1 cellular context compared by ENCODE assay signal in the genomic region with DNA sequence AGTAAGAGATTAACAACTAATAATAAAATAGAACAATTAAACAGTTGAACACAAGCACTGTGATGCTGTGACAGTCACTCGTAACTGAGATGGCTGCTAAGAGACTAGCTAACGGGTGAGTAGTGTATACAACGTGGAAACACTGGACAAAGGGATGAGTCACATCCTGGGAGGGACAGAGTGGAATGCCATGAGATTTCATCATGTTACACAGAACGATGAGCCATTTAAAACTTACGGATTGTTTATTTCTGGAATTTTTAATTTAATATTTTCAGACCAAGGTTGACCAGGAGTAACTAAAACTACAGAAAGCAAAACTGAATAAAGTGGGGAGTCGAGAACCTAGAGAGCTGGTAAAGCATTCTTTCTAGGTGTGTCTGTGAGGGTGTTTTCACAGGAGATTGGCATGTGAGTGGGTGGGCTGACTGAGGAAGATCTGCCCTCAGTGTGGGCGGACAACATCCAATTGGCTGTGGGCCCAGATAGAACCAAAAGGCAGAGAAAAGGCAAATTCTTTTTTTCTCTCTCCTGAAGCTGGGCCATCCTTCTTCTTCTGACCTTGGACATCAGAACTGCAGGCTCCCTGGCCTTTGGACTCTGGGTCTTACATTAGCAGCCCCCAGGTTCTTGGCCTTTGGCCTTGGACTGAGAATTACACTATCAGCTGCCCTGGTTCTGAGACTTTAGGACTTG.
TF ChIP-seq lines count a peak whose summit lies in the region.

No MANE protein-coding gene starts in this region.

TF ChIP-seq in HepG2, 621 proteins besides CTCF, POLR2A, EP300 and RAD21 (continued from another document and continues in another):
- TF ChIP-seq, protein P1, sequence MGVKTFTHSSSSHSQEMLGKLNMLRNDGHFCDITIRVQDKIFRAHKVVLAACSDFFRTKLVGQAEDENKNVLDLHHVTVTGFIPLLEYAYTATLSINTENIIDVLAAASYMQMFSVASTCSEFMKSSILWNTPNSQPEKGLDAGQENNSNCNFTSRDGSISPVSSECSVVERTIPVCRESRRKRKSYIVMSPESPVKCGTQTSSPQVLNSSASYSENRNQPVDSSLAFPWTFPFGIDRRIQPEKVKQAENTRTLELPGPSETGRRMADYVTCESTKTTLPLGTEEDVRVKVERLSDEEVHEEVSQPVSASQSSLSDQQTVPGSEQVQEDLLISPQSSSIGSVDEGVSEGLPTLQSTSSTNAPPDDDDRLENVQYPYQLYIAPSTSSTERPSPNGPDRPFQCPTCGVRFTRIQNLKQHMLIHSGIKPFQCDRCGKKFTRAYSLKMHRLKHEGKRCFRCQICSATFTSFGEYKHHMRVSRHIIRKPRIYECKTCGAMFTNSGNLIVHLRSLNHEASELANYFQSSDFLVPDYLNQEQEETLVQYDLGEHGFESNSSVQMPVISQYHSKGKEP (CRISPR knock-in tag; IDR thresholded peaks at IDR 0.05) = no peak
- TF ChIP-seq ATRX (CRISPR knock-in tag; IDR thresholded peaks at IDR 0.05; ENCODE audit: borderline replicate concordance) (no peak), ETV5 (CRISPR knock-in tag; IDR thresholded peaks at IDR 0.05; ENCODE audit: borderline replicate concordance) (peak; percentile 99), NR2F1 (CRISPR knock-in tag; IDR thresholded peaks at IDR 0.05) (peak; percentile 78 to 85), ZNF10 (CRISPR knock-in tag; IDR thresholded peaks at IDR 0.05; ENCODE audit: borderline replicate concordance, low read depth) (no peak), ZNF432 (CRISPR knock-in tag; IDR thresholded peaks at IDR 0.05; ENCODE audit: borderline replicate concordance) (no peak), TAF1 (CRISPR knock-in tag; IDR thresholded peaks at IDR 0.05) (peak; percentile 34; the same call in 1 of the 2 replicates), ZNF644 (CRISPR knock-in tag; IDR thresholded peaks at IDR 0.05; ENCODE audit: low read depth) (peak; percentile 40), SALL1 (CRISPR knock-in tag; IDR thresholded peaks at IDR 0.05) (peak; percentile 79), SP140L (CRISPR knock-in tag; IDR thresholded peaks at IDR 0.05; ENCODE audit: borderline replicate concordance) (0 out of 2 replicates have a peak, but pooled peaks have one; percentile 67), ZBTB38 (CRISPR knock-in tag; IDR thresholded peaks at IDR 0.05) (no peak), RORA (CRISPR knock-in tag; IDR thresholded peaks at IDR 0.05) (no peak), ZFP36L2 (CRISPR knock-in tag; IDR thresholded peaks at IDR 0.05) (no peak), SMARCC2 (IDR thresholded peaks at IDR 0.05) (peak; percentile 25; the same call in 1 of the 2 replicates), HNF4G (IDR thresholded peaks at IDR 0.05; ENCODE audit: borderline replicate concordance, low read depth, low read length) (peak; percentile 84), HNF4G (CRISPR knock-in tag; IDR thresholded peaks at IDR 0.05; ENCODE audit: borderline replicate concordance, low read depth) (0 out of 2 replicates have a peak, but pooled peaks have one; percentile 54), ATF7 (IDR thresholded peaks at IDR 0.05) (peak; percentile 57), ATF7 (CRISPR knock-in tag; IDR thresholded peaks at IDR 0.05) (no peak), EHMT2 (IDR thresholded peaks at IDR 0.05; ENCODE audit: borderline replicate concordance, low read depth, low read length) (peak; percentile 60; the same call in 1 of the 2 replicates), GATAD1 (CRISPR knock-in tag; IDR thresholded peaks at IDR 0.05) (peak; percentile 49), ZFP1 (CRISPR knock-in tag; IDR thresholded peaks at IDR 0.05) (0 out of 2 replicates have a peak, but pooled peaks have one; percentile 40), BCL6 (CRISPR knock-in tag; IDR thresholded peaks at IDR 0.05) (peak; percentile 73), TCF7 (IDR thresholded peaks at IDR 0.05; ENCODE audit: low read depth) (peak; percentile 36; the same call in 1 of the 2 replicates), GATAD2A (CRISPR knock-in tag; IDR thresholded peaks at IDR 0.05) (peak; percentile 93), FOXK2 (IDR thresholded peaks at IDR 0.05) (peak; percentile 45; the same call in 1 of the 2 replicates), FOXA1 (IDR thresholded peaks at IDR 0.05) (0 out of 2 replicates have a peak, but pooled peaks have one; percentile 7), FOXA1 (CRISPR knock-in tag; IDR thresholded peaks at IDR 0.05) (peak; percentile 74), NRL (CRISPR knock-in tag; IDR thresholded peaks at IDR 0.05; ENCODE audit: borderline replicate concordance) (no peak)
- TF ChIP-seq, protein P2, sequence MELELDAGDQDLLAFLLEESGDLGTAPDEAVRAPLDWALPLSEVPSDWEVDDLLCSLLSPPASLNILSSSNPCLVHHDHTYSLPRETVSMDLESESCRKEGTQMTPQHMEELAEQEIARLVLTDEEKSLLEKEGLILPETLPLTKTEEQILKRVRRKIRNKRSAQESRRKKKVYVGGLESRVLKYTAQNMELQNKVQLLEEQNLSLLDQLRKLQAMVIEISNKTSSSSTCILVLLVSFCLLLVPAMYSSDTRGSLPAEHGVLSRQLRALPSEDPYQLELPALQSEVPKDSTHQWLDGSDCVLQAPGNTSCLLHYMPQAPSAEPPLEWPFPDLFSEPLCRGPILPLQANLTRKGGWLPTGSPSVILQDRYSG (CRISPR knock-in tag; IDR thresholded peaks at IDR 0.05) = no peak
- TF ChIP-seq, protein P3, sequence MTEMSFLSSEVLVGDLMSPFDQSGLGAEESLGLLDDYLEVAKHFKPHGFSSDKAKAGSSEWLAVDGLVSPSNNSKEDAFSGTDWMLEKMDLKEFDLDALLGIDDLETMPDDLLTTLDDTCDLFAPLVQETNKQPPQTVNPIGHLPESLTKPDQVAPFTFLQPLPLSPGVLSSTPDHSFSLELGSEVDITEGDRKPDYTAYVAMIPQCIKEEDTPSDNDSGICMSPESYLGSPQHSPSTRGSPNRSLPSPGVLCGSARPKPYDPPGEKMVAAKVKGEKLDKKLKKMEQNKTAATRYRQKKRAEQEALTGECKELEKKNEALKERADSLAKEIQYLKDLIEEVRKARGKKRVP (CRISPR knock-in tag; IDR thresholded peaks at IDR 0.05) = peak in 1 of 2 experiments; percentile 97; a peak in 2 of 4 replicates
- TF ChIP-seq, protein P4, sequence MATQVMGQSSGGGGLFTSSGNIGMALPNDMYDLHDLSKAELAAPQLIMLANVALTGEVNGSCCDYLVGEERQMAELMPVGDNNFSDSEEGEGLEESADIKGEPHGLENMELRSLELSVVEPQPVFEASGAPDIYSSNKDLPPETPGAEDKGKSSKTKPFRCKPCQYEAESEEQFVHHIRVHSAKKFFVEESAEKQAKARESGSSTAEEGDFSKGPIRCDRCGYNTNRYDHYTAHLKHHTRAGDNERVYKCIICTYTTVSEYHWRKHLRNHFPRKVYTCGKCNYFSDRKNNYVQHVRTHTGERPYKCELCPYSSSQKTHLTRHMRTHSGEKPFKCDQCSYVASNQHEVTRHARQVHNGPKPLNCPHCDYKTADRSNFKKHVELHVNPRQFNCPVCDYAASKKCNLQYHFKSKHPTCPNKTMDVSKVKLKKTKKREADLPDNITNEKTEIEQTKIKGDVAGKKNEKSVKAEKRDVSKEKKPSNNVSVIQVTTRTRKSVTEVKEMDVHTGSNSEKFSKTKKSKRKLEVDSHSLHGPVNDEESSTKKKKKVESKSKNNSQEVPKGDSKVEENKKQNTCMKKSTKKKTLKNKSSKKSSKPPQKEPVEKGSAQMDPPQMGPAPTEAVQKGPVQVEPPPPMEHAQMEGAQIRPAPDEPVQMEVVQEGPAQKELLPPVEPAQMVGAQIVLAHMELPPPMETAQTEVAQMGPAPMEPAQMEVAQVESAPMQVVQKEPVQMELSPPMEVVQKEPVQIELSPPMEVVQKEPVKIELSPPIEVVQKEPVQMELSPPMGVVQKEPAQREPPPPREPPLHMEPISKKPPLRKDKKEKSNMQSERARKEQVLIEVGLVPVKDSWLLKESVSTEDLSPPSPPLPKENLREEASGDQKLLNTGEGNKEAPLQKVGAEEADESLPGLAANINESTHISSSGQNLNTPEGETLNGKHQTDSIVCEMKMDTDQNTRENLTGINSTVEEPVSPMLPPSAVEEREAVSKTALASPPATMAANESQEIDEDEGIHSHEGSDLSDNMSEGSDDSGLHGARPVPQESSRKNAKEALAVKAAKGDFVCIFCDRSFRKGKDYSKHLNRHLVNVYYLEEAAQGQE (IDR thresholded peaks at IDR 0.05; ENCODE audit: borderline replicate concordance in 1 of 2, low read depth in 1 of 2, low read length in 2 of 2) = no peak
- TF ChIP-seq, protein P5, sequence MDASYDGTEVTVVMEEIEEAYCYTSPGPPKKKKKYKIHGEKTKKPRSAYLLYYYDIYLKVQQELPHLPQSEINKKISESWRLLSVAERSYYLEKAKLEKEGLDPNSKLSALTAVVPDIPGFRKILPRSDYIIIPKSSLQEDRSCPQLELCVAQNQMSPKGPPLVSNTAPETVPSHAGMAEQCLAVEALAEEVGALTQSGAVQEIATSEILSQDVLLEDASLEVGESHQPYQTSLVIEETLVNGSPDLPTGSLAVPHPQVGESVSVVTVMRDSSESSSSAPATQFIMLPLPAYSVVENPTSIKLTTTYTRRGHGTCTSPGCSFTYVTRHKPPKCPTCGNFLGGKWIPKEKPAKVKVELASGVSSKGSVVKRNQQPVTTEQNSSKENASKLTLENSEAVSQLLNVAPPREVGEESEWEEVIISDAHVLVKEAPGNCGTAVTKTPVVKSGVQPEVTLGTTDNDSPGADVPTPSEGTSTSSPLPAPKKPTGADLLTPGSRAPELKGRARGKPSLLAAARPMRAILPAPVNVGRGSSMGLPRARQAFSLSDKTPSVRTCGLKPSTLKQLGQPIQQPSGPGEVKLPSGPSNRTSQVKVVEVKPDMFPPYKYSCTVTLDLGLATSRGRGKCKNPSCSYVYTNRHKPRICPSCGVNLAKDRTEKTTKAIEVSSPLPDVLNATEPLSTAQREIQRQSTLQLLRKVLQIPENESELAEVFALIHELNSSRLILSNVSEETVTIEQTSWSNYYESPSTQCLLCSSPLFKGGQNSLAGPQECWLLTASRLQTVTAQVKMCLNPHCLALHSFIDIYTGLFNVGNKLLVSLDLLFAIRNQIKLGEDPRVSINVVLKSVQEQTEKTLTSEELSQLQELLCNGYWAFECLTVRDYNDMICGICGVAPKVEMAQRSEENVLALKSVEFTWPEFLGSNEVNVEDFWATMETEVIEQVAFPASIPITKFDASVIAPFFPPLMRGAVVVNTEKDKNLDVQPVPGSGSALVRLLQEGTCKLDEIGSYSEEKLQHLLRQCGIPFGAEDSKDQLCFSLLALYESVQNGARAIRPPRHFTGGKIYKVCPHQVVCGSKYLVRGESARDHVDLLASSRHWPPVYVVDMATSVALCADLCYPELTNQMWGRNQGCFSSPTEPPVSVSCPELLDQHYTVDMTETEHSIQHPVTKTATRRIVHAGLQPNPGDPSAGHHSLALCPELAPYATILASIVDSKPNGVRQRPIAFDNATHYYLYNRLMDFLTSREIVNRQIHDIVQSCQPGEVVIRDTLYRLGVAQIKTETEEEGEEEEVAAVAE (CRISPR knock-in tag; IDR thresholded peaks at IDR 0.05; ENCODE audit: borderline replicate concordance) = peak; percentile 18; the same call in 1 of the 2 replicates
- TF ChIP-seq, protein P6, sequence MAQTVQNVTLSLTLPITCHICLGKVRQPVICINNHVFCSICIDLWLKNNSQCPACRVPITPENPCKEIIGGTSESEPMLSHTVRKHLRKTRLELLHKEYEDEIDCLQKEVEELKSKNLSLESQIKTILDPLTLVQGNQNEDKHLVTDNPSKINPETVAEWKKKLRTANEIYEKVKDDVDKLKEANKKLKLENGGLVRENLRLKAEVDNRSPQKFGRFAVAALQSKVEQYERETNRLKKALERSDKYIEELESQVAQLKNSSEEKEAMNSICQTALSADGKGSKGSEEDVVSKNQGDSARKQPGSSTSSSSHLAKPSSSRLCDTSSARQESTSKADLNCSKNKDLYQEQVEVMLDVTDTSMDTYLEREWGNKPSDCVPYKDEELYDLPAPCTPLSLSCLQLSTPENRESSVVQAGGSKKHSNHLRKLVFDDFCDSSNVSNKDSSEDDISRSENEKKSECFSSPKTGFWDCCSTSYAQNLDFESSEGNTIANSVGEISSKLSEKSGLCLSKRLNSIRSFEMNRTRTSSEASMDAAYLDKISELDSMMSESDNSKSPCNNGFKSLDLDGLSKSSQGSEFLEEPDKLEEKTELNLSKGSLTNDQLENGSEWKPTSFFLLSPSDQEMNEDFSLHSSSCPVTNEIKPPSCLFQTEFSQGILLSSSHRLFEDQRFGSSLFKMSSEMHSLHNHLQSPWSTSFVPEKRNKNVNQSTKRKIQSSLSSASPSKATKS (CRISPR knock-in tag; IDR thresholded peaks at IDR 0.05) = peak; percentile 93; the same call in 1 of the 2 replicates
- TF ChIP-seq, protein P7, sequence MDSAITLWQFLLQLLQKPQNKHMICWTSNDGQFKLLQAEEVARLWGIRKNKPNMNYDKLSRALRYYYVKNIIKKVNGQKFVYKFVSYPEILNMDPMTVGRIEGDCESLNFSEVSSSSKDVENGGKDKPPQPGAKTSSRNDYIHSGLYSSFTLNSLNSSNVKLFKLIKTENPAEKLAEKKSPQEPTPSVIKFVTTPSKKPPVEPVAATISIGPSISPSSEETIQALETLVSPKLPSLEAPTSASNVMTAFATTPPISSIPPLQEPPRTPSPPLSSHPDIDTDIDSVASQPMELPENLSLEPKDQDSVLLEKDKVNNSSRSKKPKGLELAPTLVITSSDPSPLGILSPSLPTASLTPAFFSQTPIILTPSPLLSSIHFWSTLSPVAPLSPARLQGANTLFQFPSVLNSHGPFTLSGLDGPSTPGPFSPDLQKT (CRISPR knock-in tag; IDR thresholded peaks at IDR 0.05; ENCODE audit: borderline replicate concordance) = no peak
- TF ChIP-seq, protein P8, sequence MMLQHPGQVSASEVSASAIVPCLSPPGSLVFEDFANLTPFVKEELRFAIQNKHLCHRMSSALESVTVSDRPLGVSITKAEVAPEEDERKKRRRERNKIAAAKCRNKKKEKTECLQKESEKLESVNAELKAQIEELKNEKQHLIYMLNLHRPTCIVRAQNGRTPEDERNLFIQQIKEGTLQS (CRISPR knock-in tag; IDR thresholded peaks at IDR 0.05) = peak; percentile 97
